ENCODE assay signal across 8 cellular contexts in genomic region chr11:86955111-86955673, GRCh38. TPM values are rescaled to one million over a fixed set of nuclear protein-coding genes. Genes with fewer than 3 reads are reported as not detected.
DNase-seq lines count a peak whose midpoint lies in the region; ATAC-seq and TF ChIP-seq lines count a peak whose summit lies in the region.

Gene FZD4 (minus strand): TSS chr11:86955395. CDS start chr11:86955085, 310 bp downstream.

- H3K36me3 Mint-ChIP-seq in natural killer cell, result no peaks in the 10 kb centered on the region

- H3K9me3 Mint-ChIP-seq in natural killer cell, result no peaks in the 10 kb centered on the region

- H3K27ac Mint-ChIP-seq in natural killer cell, result peak within 1 kb of the TSS; percentile 6 to 77

- peaks cover 19 to 39% of the 10 kb centered on the region in 2 donors for H3K27me3 Mint-ChIP-seq in natural killer cell (ENCODE audit: low read depth in 2 of 2)

- H3K27me3 ChIP-seq in thoracic aorta (replicated peaks; ENCODE audit: insufficient read depth), result no peaks in the 10 kb centered on the region

- H3K4me1 ChIP-seq in thoracic aorta (ENCODE audit: control insufficient read depth in 1 of 2, low read depth in 2 of 2), result peaks cover 20 to 35% of the 10 kb centered on the region in 2 donors

- H3K36me3 ChIP-seq in thoracic aorta, result no peaks in the 10 kb centered on the region

- H3K4me1 Mint-ChIP-seq in natural killer cell, result peaks cover 21 to 22% of the 10 kb centered on the region in 2 donors

- H3K9me3 ChIP-seq in thoracic aorta, result no peaks in the 10 kb centered on the region

- ATAC-seq in GM21390 (IDR thresholded peaks at IDR 0.05; ENCODE audit: unreplicated experiment) (peak; percentile 91), natural killer cell (peak; percentile 89 to 95 (median 92)), thoracic aorta (ENCODE audit: insufficient number of reproducible peaks, low FRiP score, low read depth) (peak; percentile 71)

- H3K4me3 Mint-ChIP-seq in natural killer cell, result peak within 1 kb of the TSS; percentile 96

- no peak for TF ChIP-seq CTCF in fibroblast of villous mesenchyme (IDR thresholded peaks at IDR 0.05; ENCODE audit: insufficient read depth, low read depth, low read length)
- TF ChIP-seq CTCF in natural killer cell (IDR thresholded peaks at IDR 0.05), result no peak
- no peak for TF ChIP-seq CTCF in thoracic aorta (IDR thresholded peaks at IDR 0.05)

- DNase-seq in DMS53 treated with DMSO at 0.1 percent for 48 hours (lab: John Stamatoyannopoulos, UW; ENCODE audit: unreplicated experiment), result peak; percentile 82
- peak; percentile 88 for DNase-seq in HPDE6-E6E7 (ENCODE audit: extremely low spot score)
- peak; percentile 75 for DNase-seq in NOMO-1 treated with DMSO at 0.1 percent for 48 hours (lab: John Stamatoyannopoulos, UW; ENCODE audit: unreplicated experiment)
- DNase-seq in activated gamma-delta T cell (lab: John Stamatoyannopoulos, UW), result peak; percentile 37
- peak; percentile 89 for DNase-seq in fibroblast of villous mesenchyme (ENCODE audit: low read depth)
- peak; percentile 42 for DNase-seq in natural killer cell
- DNase-seq in thoracic aorta (ENCODE audit: low spot score), result peak; percentile 62

- intact Hi-C loops in natural killer cell (cut with micrococcal nuclease), result no loop called here

- peak within 1 kb of the TSS; percentile 86 for H3K4me3 ChIP-seq in fibroblast of villous mesenchyme (ENCODE audit: low read depth, low read length)
- peak within 1 kb of the TSS; percentile 94 for H3K4me3 ChIP-seq in thoracic aorta

- peak within 1 kb of the TSS; percentile 93 to 94 for H3K27ac ChIP-seq in thoracic aorta

RNA-seq across cellular contexts. Expression of gene FZD4, which starts in this region (rescaled TPM):
- total RNA-seq in fibroblast of villous mesenchyme (13.5 and 17.3 TPM in 2 replicates), natural killer cell (under 1 TPM; 0.02 to 0.11 (median 0.05) TPM), thoracic aorta (100 to 1,000 TPM in 1 of 2 donors, 10 to 100 TPM in 1; 75.2 to 104 TPM)

Comparison
In these comparisons a context has a peak if more than half of its experiments do, and no peak if none do; other contexts are left out.
1. Peak in every context shown above with its lines: DNase-seq, ATAC-seq, H3K4me3 ChIP-seq and H3K27ac ChIP-seq.
2. RNA of gene FZD4 (total RNA-seq): 75.2 to 104 TPM in thoracic aorta and 13.5 to 17.3 TPM in fibroblast of villous mesenchyme; 0.02 to 0.11 TPM in natural killer cell; every median in the first group is over 10 times any median in the second.
3. Peak in DNase-seq and ATAC-seq in natural killer cell; RNA of the gene not detected or under 1 TPM.
4. DNase-seq: peak in every context shown above with its lines; median percentile 89 in fibroblast of villous mesenchyme; 88 in HPDE6-E6E7; 82 in DMS53 treated with DMSO at 0.1 percent for 48 hours; 75 in NOMO-1 treated with DMSO at 0.1 percent for 48 hours; 62 in thoracic aorta; 42 in natural killer cell; 37 in activated gamma-delta T cell.